In genomic region chr16:4796982-4797804, GRCh38 we compare ENCODE assay signal across 22 cellular contexts. TPM values are rescaled to one million over a fixed set of nuclear protein-coding genes. Genes with fewer than 3 reads are reported as not detected.
DNase-seq lines count a peak whose midpoint lies in the region; ATAC-seq and TF ChIP-seq lines count a peak whose summit lies in the region.
"Had no signal": no experiment of that assay in that cellular context is flagged by ENCODE, and none has a peak within 500 bp of the region (broad histone marks: within the 10 kb centered on the region; RNA-seq: fewer than 3 reads in every experiment).

No MANE protein-coding gene starts in this region.

- peak overlapping the region in 1 of 4 donors; percentile 64 for H3K4me3 ChIP-seq in transverse colon
- H3K4me3 ChIP-seq: GM12878, SJSA1 had no signal

- ATAC-seq in Right ventricle myocardium inferior, result no peak
- no peak for ATAC-seq in left cardiac atrium
- peak; percentile 8 for ATAC-seq in left colon
- ATAC-seq in effector memory CD8-positive, alpha-beta T cell (replicated peaks), result no peak
- ATAC-seq: GM12878, PC-3 had no signal

- CTCF ChIA-PET in RWPE1 (lab: Yijun Ruan, JAX), result no interaction called here

- no peak for TF ChIP-seq POLR2A in transverse colon (IDR thresholded peaks at IDR 0.05)

- no peaks in the 10 kb centered on the region for H3K36me3 ChIP-seq in transverse colon

- peaks cover 11 to 31% (median 24%) of the 10 kb centered on the region in 4 donors for H3K4me1 ChIP-seq in transverse colon

- in situ Hi-C loops in transverse colon (cut with MboI; ENCODE audit: low pct_ligation_motif_present in 1 of 4, low pct_unique_long_range_greater_than_20kb in 1 of 4, low sequenced_read_pairs in 3 of 4), result no loop called here

- peaks cover 11% of the 10 kb centered on the region for H3K36me3 Mint-ChIP-seq in effector memory CD8-positive, alpha-beta T cell (ENCODE audit: insufficient read depth)

- TF ChIP-seq CTCF in RWPE1 (conservative IDR thresholded peaks at IDR 0.05; ENCODE audit: low read depth) (no peak), transverse colon (IDR thresholded peaks at IDR 0.05) (no peak)

- no peak overlapping the region for H3K4me3 Mint-ChIP-seq in effector memory CD8-positive, alpha-beta T cell
- H3K4me3 Mint-ChIP-seq: CD4-positive, alpha-beta T cell had no signal

- H3K9me3 ChIP-seq in transverse colon, result no peaks in the 10 kb centered on the region
- H3K9me3 ChIP-seq: BE2C, Caco-2, SJSA1 had no signal

- intact Hi-C loops in Right ventricle myocardium inferior (cut with DNase I) (no loop called here), left cardiac atrium (cut with DNase I) (no loop called here), left colon (cut with DNase I, micrococcal nuclease) (no loop called here), transverse colon (cut with DNase I; ENCODE audit: low total_unique reads) (no loop called here)

- no peaks in the 10 kb centered on the region for H3K9me3 Mint-ChIP-seq in effector memory CD8-positive, alpha-beta T cell
- H3K9me3 Mint-ChIP-seq: CD4-positive, alpha-beta T cell had no signal

- WGBS in transverse colon (ENCODE audit: low coverage in 1 of 2), 2 donors, result 86% methylated on average over 21 of the region's 21 CpGs; no CpG with 5 or more reads in 1 of the 2 donors

- DNase-seq in Right ventricle myocardium inferior (ENCODE audit: missing footprints) (peak; percentile 51), left cardiac atrium (no peak), RWPE1 (ENCODE audit: low spot score) (no peak), left colon (peak in 1 of 2 donors; percentile 61), transverse colon (peak; percentile 55), NCI-H1048 (lab: John Stamatoyannopoulos, UW) (no peak), NOMO-1 (lab: John Stamatoyannopoulos, UW; ENCODE audit: unreplicated experiment in 2 of 2) (no peak)
- no peak for DNase-seq in effector memory CD8-positive, alpha-beta T cell
- DNase-seq: BE2C; Caco-2; CD4-positive, alpha-beta T cell; GF-D8; NCI-H1417 treated with DMSO at 0.1 percent for 48 hours; NCI-H187 treated with DMSO at 0.1 percent for 48 hours; NCI-H2227 treated with DMSO at 0.1 percent for 48 hours; NCI-H524; NCI-H82; PC-3 had no signal

- POLR2A ChIA-PET in RWPE1 (lab: Yijun Ruan, JAX; ENCODE audit: low non-redundant PET), result no interaction called here

- H3K27me3 ChIP-seq in transverse colon, result no peaks in the 10 kb centered on the region
- H3K27me3 ChIP-seq: BE2C, SJSA1 had no signal

- H3K27ac ChIP-seq in RWPE1, result peak overlapping the region; percentile 98
- peak overlapping the region; percentile 76 to 87 (median 86) for H3K27ac ChIP-seq in transverse colon
- H3K27ac ChIP-seq: SJSA1 had no signal

- H3K27me3 Mint-ChIP-seq in effector memory CD8-positive, alpha-beta T cell, result no peaks in the 10 kb centered on the region
- H3K27me3 Mint-ChIP-seq: CD4-positive, alpha-beta T cell had no signal

- no peak for TF ChIP-seq EP300 in transverse colon (IDR thresholded peaks at IDR 0.05; ENCODE audit: low read depth)

- H3K27ac Mint-ChIP-seq in effector memory CD8-positive, alpha-beta T cell, result peak overlapping the region in 1 of 2 donors; percentile 75
- H3K27ac Mint-ChIP-seq: CD4-positive, alpha-beta T cell had no signal

- H3K4me1 Mint-ChIP-seq in effector memory CD8-positive, alpha-beta T cell (ENCODE audit: low read depth in 2 of 2), result peaks cover 0 to 9% of the 10 kb centered on the region in 2 donors

RNA-seq across cellular contexts. Expression of gene SMIM22, which starts 2.0 kb away (rescaled TPM):
- total RNA-seq in Right ventricle myocardium inferior, result not detected
- not detected for total RNA-seq in left cardiac atrium
- total RNA-seq in left colon, result 100 to 1,000 TPM; 448 to 580 TPM
- 100 to 1,000 TPM in 3 of 4 donors, 10 to 100 TPM in 1; 88.0 to 450 (median 252) TPM for total RNA-seq in transverse colon
- total RNA-seq: A172; Caco-2; CD4-positive, alpha-beta T cell; GM12878; H4; PC-3; SJSA1 had no signal

RNA-seq across cellular contexts. Expression of gene ROGDI, which starts 5.2 kb away (rescaled TPM):
- total RNA-seq in Right ventricle myocardium inferior (102 TPM), left cardiac atrium (10 to 100 TPM; 53.6 to 54.5 TPM), left colon (10 to 100 TPM; 21.2 to 26.1 TPM), transverse colon (10 to 100 TPM; 28.1 to 75.2 (median 43.7) TPM)

RNA-seq across cellular contexts. Expression of gene SEPTIN12, which starts 9.0 kb away (rescaled TPM):
- not detected for total RNA-seq in Right ventricle myocardium inferior
- total RNA-seq in left cardiac atrium, result not detected
- total RNA-seq in left colon, result under 1 TPM in 1 of 2 donors, not detected in 1; 0.75 TPM
- not detected for total RNA-seq in transverse colon
- total RNA-seq: A172; Caco-2; CD4-positive, alpha-beta T cell; GM12878; H4; PC-3; SJSA1 had no signal

RNA-seq across cellular contexts. Expression of gene ZNF500, which starts 30.2 kb away (rescaled TPM):
- 6.5 TPM for total RNA-seq in Right ventricle myocardium inferior
- 10 to 100 TPM in 1 of 2 donors, 1 to 10 TPM in 1; 6.3 to 10.3 TPM for total RNA-seq in left cardiac atrium
- 10 to 100 TPM; 12.4 to 13.7 TPM for total RNA-seq in left colon
- total RNA-seq in transverse colon, result 10 to 100 TPM in 3 of 4 donors, 1 to 10 TPM in 1; 9.7 to 31.2 (median 11.6) TPM

RNA-seq across cellular contexts. Expression of gene GLYR1, which starts 49.9 kb away (rescaled TPM):
- total RNA-seq in Right ventricle myocardium inferior (88.8 TPM), left cardiac atrium (10 to 100 TPM; 65.2 to 78.2 TPM), left colon (100 to 1,000 TPM; 106 to 114 TPM), transverse colon (10 to 100 TPM; 50.2 to 88.4 (median 74.0) TPM)

Comparison
In these comparisons a context has a peak if more than half of its experiments do, and no peak if none do; other contexts are left out.
1. DNase-seq: peak in Right ventricle myocardium inferior (single experiment) and transverse colon (single experiment); none in left cardiac atrium (single experiment), RWPE1 (single experiment), effector memory CD8-positive, alpha-beta T cell (0 of 3), NCI-H1048 (single experiment) and NOMO-1 (0 of 2).
2. RNA of gene SMIM22, which starts 2.0 kb away (total RNA-seq): 448 to 580 TPM in left colon and 88.0 to 450 TPM in transverse colon; not detected in Right ventricle myocardium inferior (single experiment) and not detected in left cardiac atrium; every median in the first group is over 10 times any median in the second.